7 cellular contexts compared by ENCODE assay signal in the genomic region with DNA sequence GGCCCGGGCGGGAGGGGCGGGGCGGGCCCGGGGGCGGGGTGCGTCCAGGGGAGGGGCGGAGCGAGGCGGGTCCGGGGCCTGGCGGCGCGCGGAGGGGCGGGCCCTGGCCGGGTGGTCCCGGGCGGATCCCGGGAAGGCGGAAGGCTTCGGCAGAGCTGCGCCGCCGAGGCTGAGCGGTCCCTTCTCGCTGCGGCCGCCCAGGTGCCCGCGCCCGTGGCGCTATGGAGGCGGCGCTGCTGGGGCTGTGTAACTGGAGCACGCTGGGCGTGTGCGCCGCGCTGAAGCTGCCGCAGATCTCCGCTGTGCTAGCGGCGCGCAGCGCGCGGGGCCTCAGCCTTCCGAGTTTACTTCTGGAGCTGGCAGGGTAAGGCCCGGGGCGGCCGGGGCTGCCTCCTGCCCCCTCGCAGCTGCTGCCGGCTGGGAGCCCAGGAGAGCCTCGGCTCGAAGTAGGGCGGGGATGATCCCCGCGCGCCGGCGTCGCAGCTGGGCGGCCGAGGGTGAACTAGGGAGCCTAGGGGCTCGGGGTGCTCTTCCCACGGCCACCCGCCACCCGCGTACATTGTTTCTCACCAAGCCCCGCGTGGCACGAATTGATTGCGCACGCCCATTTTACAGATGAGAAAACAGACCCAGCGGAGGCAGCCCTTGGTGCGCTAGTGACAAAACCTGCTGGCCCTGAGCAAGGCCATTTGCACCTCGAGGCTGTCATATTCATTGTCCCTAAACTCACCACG. TPM values are rescaled to one million over a fixed set of nuclear protein-coding genes. Genes with fewer than 3 reads are reported as not detected.
DNase-seq lines count a peak whose midpoint lies in the region; TF ChIP-seq lines count a peak whose summit lies in the region.

Gene SLC66A3, plus strand, starts transcription at position 142 of the 734 bp plus-strand sequence. Its CDS starts 80 bp downstream, at position 222.

- intact Hi-C loops in PC-9 (cut with micrococcal nuclease; ENCODE audit: unreplicated experiment) = no loop called here

- TF ChIP-seq CTCF in GM12874 (IDR thresholded peaks at IDR 0.05; ENCODE audit: insufficient read depth, low read depth, low read length) (0 out of 2 replicates have a peak, but pooled peaks have one; percentile 18), PC-9 (conservative IDR thresholded peaks at IDR 0.05) (no peak), brain (conservative IDR thresholded peaks at IDR 0.05) (no peak)

- H3K4me1 Mint-ChIP-seq in brain = peaks cover 12% of the 10 kb centered on the region

- POLR2A ChIA-PET in PC-9 (lab: Charles Lee; ENCODE audit: unreplicated experiment) = no interaction called here

- H4K20me1 ChIP-seq in GM23248 (ENCODE audit: insufficient read depth) = no peaks in the 10 kb centered on the region
- no peaks in the 10 kb centered on the region for H4K20me1 ChIP-seq in PC-9 (ENCODE audit: insufficient read depth)

- H3K9me3 Mint-ChIP-seq in brain = peaks cover 0 to 4% (median 0%) of the 10 kb centered on the region in 5 experiments

- H3K4me1 ChIP-seq in GM23248 (ENCODE audit: insufficient read depth) (0 out of 2 replicates have a peak, but pooled peaks cover 3% of the 10 kb centered on the region), PC-9 (replicated peaks; ENCODE audit: insufficient read depth) (peaks cover 23% of the 10 kb centered on the region)

- H2AFZ ChIP-seq in GM23248 (peak within 1 kb of the TSS; percentile 96), PC-9 (peak within 1 kb of the TSS; percentile 97)

- H3K27me3 ChIP-seq in GM23248 (replicated peaks; ENCODE audit: insufficient read depth) (no peaks in the 10 kb centered on the region), PC-9 (ENCODE audit: insufficient read depth, low read depth) (no peaks in the 10 kb centered on the region)

- BruUV-seq in PC-9 (replicated peaks; lab: Mats Ljungman, UMichigan) = TSS peak; percentile 70

- DNase-seq in GM23248 (peak; percentile 93), PC-9 (peak in 1 of 2 experiments; percentile 79), kidney glomerular epithelial cell (lab: John Stamatoyannopoulos, UW) (peak; percentile 82)
- peak; percentile 61 for DNase-seq in Jurkat, Clone E6-1 (ENCODE audit: low read depth, low spot score)
- DNase-seq in stimulated activated naive CD4-positive, alpha-beta T cell treated with Interleukin-2 at 50 U/mL for 16 hours (lab: John Stamatoyannopoulos, UW) = peak; percentile 65

- peaks cover 4% of the 10 kb centered on the region for H3K27me3 Mint-ChIP-seq in brain

- H3K4me3 ChIP-seq in GM23248 (peak within 1 kb of the TSS; percentile 72), PC-9 (peak within 1 kb of the TSS; percentile 92)
- H3K4me3 ChIP-seq in Jurkat, Clone E6-1 (ENCODE audit: low read length) = peak within 1 kb of the TSS; percentile 64

- WGBS in GM23248 (ENCODE audit: low coverage in 1 of 2, low lambda C conversion rate in 2 of 2, missing lambda C conversion rate in 2 of 2), 2 experiments = 5% methylated on average over 53 to 64 of the region's 79 CpGs

- peak within 1 kb of the TSS; percentile 81 for H3K9ac ChIP-seq in GM23248

- no peaks in the 10 kb centered on the region for H3K79me2 ChIP-seq in GM23248 (ENCODE audit: insufficient read depth)
- no peaks in the 10 kb centered on the region for H3K79me2 ChIP-seq in PC-9 (ENCODE audit: low read depth)

- H3K9me3 ChIP-seq in GM23248 (ENCODE audit: low read depth) (no peaks in the 10 kb centered on the region), PC-9 (ENCODE audit: insufficient read depth, low read depth) (no peaks in the 10 kb centered on the region)

- H3K27ac ChIP-seq in GM23248 = peak within 1 kb of the TSS; percentile 69
- H3K27ac ChIP-seq in PC-9 = peak within 1 kb of the TSS; percentile 80

- H3K36me3 ChIP-seq in GM23248 (ENCODE audit: low read depth) = no peaks in the 10 kb centered on the region
- no peaks in the 10 kb centered on the region for H3K36me3 ChIP-seq in PC-9 (ENCODE audit: low read depth)

- CTCF ChIA-PET in PC-9 (lab: Charles Lee) = interaction anchor here (0.5 to 0.6 kb wide), 2 partner anchors 22 to 1402 kb away, joined by 7 to 11 read pairs; a partner anchor contains a TSS

- H3K9me2 ChIP-seq in GM23248 (ENCODE audit: insufficient read depth) (no peaks in the 10 kb centered on the region), PC-9 (ENCODE audit: insufficient read depth) (no peaks in the 10 kb centered on the region)

- no peaks in the 10 kb centered on the region for H3K36me3 Mint-ChIP-seq in brain

- in situ Hi-C loops in GM23248 (cut with MboI) = no loop called here

- H3F3A ChIP-seq in GM23248 (ENCODE audit: insufficient read depth) (no peaks in the 10 kb centered on the region), PC-9 (ENCODE audit: insufficient read depth, low read depth) (peaks cover 23% of the 10 kb centered on the region)

- H3K4me3 Mint-ChIP-seq in brain = peak within 1 kb of the TSS; percentile 80 to 86 (median 81)

- H3K27ac Mint-ChIP-seq in brain = peak within 1 kb of the TSS in 4 of 5 experiments; percentile 15 to 81 (median 56)

- H3K4me2 ChIP-seq in GM23248 (ENCODE audit: unreplicated experiment) = peak within 1 kb of the TSS; percentile 85
- H3K4me2 ChIP-seq in PC-9 = peak within 1 kb of the TSS; percentile 98

RNA-seq across cellular contexts. Expression of gene SLC66A3, which starts in this region (rescaled TPM):
- total RNA-seq in GM23248 (2014; rRNA removed; shearing (Covaris generic)) = 34.9 and 46.4 TPM in 2 replicates
- polyA plus RNA-seq in GM23248 (2016; fragmentation: Nextera tagmentation; extraction: Ambion mirVana) (46.8 and 53.6 TPM in 2 replicates), brain (ENCODE audit: insufficient read depth, low read depth, low replicate concordance) (4.1 TPM)
- polyA plus RNA-seq in Jurkat, Clone E6-1 (2012; ENCODE audit: insufficient read depth, insufficient read length) = 18.4 TPM
- 11.9 and 17.4 TPM in 2 replicates for total RNA-seq in PC-9 (2021)
